ENCODE assay signal across 20 cellular contexts in genomic region chr6:161557333-161558107, GRCh38.
DNase-seq lines count a peak whose midpoint lies in the region; ATAC-seq and TF ChIP-seq lines count a peak whose summit lies in the region.
"Had no signal": no experiment of that assay in that cellular context is flagged by ENCODE, and none has a peak within 500 bp of the region (broad histone marks: within the 10 kb centered on the region; RNA-seq: fewer than 3 reads in every experiment).

No MANE protein-coding gene starts in this region.

- DNase-seq in Calu3 (peak; percentile 8), kidney glomerular epithelial cell (lab: John Stamatoyannopoulos, UW) (peak; percentile 10)
- DNase-seq in stimulated activated naive CD4-positive, alpha-beta T cell treated with Interleukin-2 at 50 U/mL for 16 hours (lab: John Stamatoyannopoulos, UW): no peak
- DNase-seq: activated CD4-positive, alpha-beta T cell treated with anti-CD3 and anti-CD28 coated beads for 1 hour; activated CD8-positive, alpha-beta memory T cell treated with anti-CD3 and anti-CD28 coated beads, Interleukin-2, amount 10 ng/mL, durations not matched to agents 7 days and 5 days; activated effector memory CD4-positive, alpha-beta T cell treated with anti-CD3 and anti-CD28 coated beads, Interleukin-2, amount 50 U/mL, for 16 hours; amygdala; Caco-2; effector memory CD4-positive, alpha-beta T cell; NCI-H2081 treated with DMSO at 0.1 percent for 48 hours; NCI-H526 treated with DMSO at 0.1 percent for 48 hours; occipital lobe; sigmoid colon; stimulated activated CD4-positive, alpha-beta T cell treated with anti-CD3 and anti-CD28 coated beads, Interleukin-1b, Interleukin-23, amount 100 ng/mL, for 48 hours; substantia nigra had no signal

- no peak for TF ChIP-seq CTCF in Calu3 (IDR thresholded peaks at IDR 0.05; ENCODE audit: unreplicated experiment)
- TF ChIP-seq CTCF in OCI-LY1 (IDR thresholded peaks at IDR 0.05; ENCODE audit: low read length): peak; percentile 17; the same call in 1 of the 2 replicates

- H3K9me2 ChIP-seq in OCI-LY1 (ENCODE audit: low read depth, low read length): no peaks in the 10 kb centered on the region

- no peaks in the 10 kb centered on the region for H3K9me3 ChIP-seq in OCI-LY1 (ENCODE audit: low read length)

- CTCF ChIA-PET in Calu3 (lab: Charles Lee): interaction anchor here (1.0 to 1.4 kb wide), 3 partner anchors 135 to 1179 kb away, joined by 3 to 7 read pairs (median 3); no protein-coding TSS in a partner anchor

- H3K4me3 ChIP-seq in OCI-LY1 (ENCODE audit: low read depth, low read length, poor library complexity, severe bottlenecking): no peak overlapping the region
- H3K4me3 ChIP-seq: sigmoid colon had no signal

- no peaks in the 10 kb centered on the region for H3K27me3 Mint-ChIP-seq in Calu3 (ENCODE audit: unreplicated experiment)
- H3K27me3 Mint-ChIP-seq: activated CD8-positive, alpha-beta memory T cell treated with anti-CD3 and anti-CD28 coated beads, Interleukin-2, amount 10 ng/mL, durations not matched to agents 7 days and 5 days had no signal

- no peak overlapping the region for H2AFZ ChIP-seq in OCI-LY1 (ENCODE audit: low read length)

- no peaks in the 10 kb centered on the region for H3K4me1 Mint-ChIP-seq in Calu3 (ENCODE audit: low read depth, unreplicated experiment)
- H3K4me1 Mint-ChIP-seq: activated CD8-positive, alpha-beta memory T cell treated with anti-CD3 and anti-CD28 coated beads, Interleukin-2, amount 10 ng/mL, durations not matched to agents 7 days and 5 days had no signal

- H3K9me3 Mint-ChIP-seq in Calu3 (ENCODE audit: low read depth, unreplicated experiment): peaks cover 8% of the 10 kb centered on the region

- ATAC-seq in GM18519 (IDR thresholded peaks at IDR 0.05; ENCODE audit: low FRiP score, unreplicated experiment) (peak; percentile 61), GM21423 (IDR thresholded peaks at IDR 0.05; ENCODE audit: unreplicated experiment) (no peak), HG03025 (IDR thresholded peaks at IDR 0.05; ENCODE audit: low FRiP score, unreplicated experiment) (no peak)
- ATAC-seq: activated CD8-positive, alpha-beta memory T cell treated with anti-CD3 and anti-CD28 coated beads, Interleukin-2, amount 10 ng/mL, durations not matched to agents 7 days and 5 days had no signal

- H3K27ac ChIP-seq in OCI-LY1 (ENCODE audit: low read depth, low read length, poor library complexity, severe bottlenecking): peak overlapping the region; percentile 62
- H3K27ac ChIP-seq: sigmoid colon had no signal

- H3K36me3 ChIP-seq in OCI-LY1 (ENCODE audit: insufficient read depth, low read length): no peaks in the 10 kb centered on the region
- H3K36me3 ChIP-seq: sigmoid colon had no signal

- no peak overlapping the region for H3K4me3 Mint-ChIP-seq in Calu3 (ENCODE audit: low read depth, unreplicated experiment)
- H3K4me3 Mint-ChIP-seq: activated CD8-positive, alpha-beta memory T cell treated with anti-CD3 and anti-CD28 coated beads, Interleukin-2, amount 10 ng/mL, durations not matched to agents 7 days and 5 days; T-helper 1 cell treated with Interleukin-12 subunit alpha and Interleukin-12 subunit beta and Interleukin-4 antibody, amounts not matched to agents 30 μg/mL and 1 μg/mL, for 36 hours had no signal

- H3K9ac ChIP-seq in OCI-LY1 (ENCODE audit: low read length): no peak overlapping the region

- no peaks in the 10 kb centered on the region for H3K27me3 ChIP-seq in OCI-LY1 (ENCODE audit: insufficient read depth, low read length)
- H3K27me3 ChIP-seq: sigmoid colon had no signal

- H3K27ac Mint-ChIP-seq in Calu3 (ENCODE audit: unreplicated experiment): no peak overlapping the region
- H3K27ac Mint-ChIP-seq: activated CD8-positive, alpha-beta memory T cell treated with anti-CD3 and anti-CD28 coated beads, Interleukin-2, amount 10 ng/mL, durations not matched to agents 7 days and 5 days; T-helper 1 cell treated with Interleukin-12 subunit alpha and Interleukin-12 subunit beta and Interleukin-4 antibody, amounts not matched to agents 30 μg/mL and 1 μg/mL, for 36 hours had no signal

- H3K4me1 ChIP-seq in OCI-LY1 (ENCODE audit: insufficient read depth, low read length, severe bottlenecking): peaks cover 25% of the 10 kb centered on the region
- H3K4me1 ChIP-seq: Caco-2, sigmoid colon had no signal

- H3F3A ChIP-seq in OCI-LY1 (ENCODE audit: insufficient read depth, low read length): no peaks in the 10 kb centered on the region

- no peaks in the 10 kb centered on the region for H3K79me2 ChIP-seq in OCI-LY1 (ENCODE audit: insufficient read depth, low read length)

- intact Hi-C loops in Calu3 (cut with micrococcal nuclease; ENCODE audit: unreplicated experiment): loop anchor here (5.0 kb wide), 1 partner anchor 140 kb away; no protein-coding TSS in a partner anchor

- H3K4me2 ChIP-seq in OCI-LY1 (ENCODE audit: low read length): peak overlapping the region; percentile 5; the same call in 1 of the 2 replicates

- H4K20me1 ChIP-seq in OCI-LY1 (ENCODE audit: insufficient read depth, low read length): no peaks in the 10 kb centered on the region

- no TSS peak for BruUV-seq in Calu3 (replicated peaks; lab: Mats Ljungman, UMichigan)

- no peaks in the 10 kb centered on the region for H3K36me3 Mint-ChIP-seq in Calu3 (ENCODE audit: insufficient read depth, unreplicated experiment)
- H3K36me3 Mint-ChIP-seq: activated CD8-positive, alpha-beta memory T cell treated with anti-CD3 and anti-CD28 coated beads, Interleukin-2, amount 10 ng/mL, durations not matched to agents 7 days and 5 days had no signal
